Comparison of ENCODE assay signal across 26 cellular contexts in genomic region chr5:58710871-58711270, GRCh38.
"Had no signal": no experiment of that assay in that cellular context is flagged by ENCODE, and none has a peak within 500 bp of the region (broad histone marks: within the 10 kb centered on the region; RNA-seq: fewer than 3 reads in every experiment).

No MANE protein-coding gene starts in this region.

- ATAC-seq: stimulated activated effector memory CD8-positive, alpha-beta T cell treated with anti-CD3 and anti-CD28 coated beads, Interleukin-12 subunit alpha, Interleukin-12 subunit beta, amount 100 ng/mL, for 72 hours; stimulated activated memory B cell treated with anti-CD40 and anti-IgM and Interleukin-4, amounts not matched to agents 10 μg/mL and 1 μg/mL and 100 μg/mL, for 72 hours; stimulated activated naive B cell treated with anti-CD40 and anti-IgM and Interleukin-4, amounts not matched to agents 10 μg/mL and 1 μg/mL and 100 μg/mL, for 72 hours; stimulated activated naive CD8-positive, alpha-beta T cell treated with anti-CD3 and anti-CD28 coated beads, Interleukin-15, amount 100 ng/mL, for 72 hours; stimulated activated naive CD8-positive, alpha-beta T cell treated with anti-CD3 and anti-CD28 coated beads, Interleukin-15, Interleukin-2, amounts not matched to agents 100 U/mL and 50 U/mL, for 24 hours; upper lobe of right lung had no signal

- H3K9me3 ChIP-seq: suprapubic skin, testis, thoracic aorta, thyroid gland, tibial artery, transverse colon, upper lobe of right lung, uterus, vagina had no signal

- H3K36me3 ChIP-seq: stomach, suprapubic skin, thoracic aorta, thyroid gland, tibial artery, tibial nerve, transverse colon, upper lobe of left lung, upper lobe of right lung, uterus, vagina had no signal

- H3K27ac ChIP-seq: stomach, suprapubic skin, testis, thoracic aorta, thyroid gland, tibial artery, tibial nerve, transverse colon, upper lobe of left lung, upper lobe of right lung, uterus, vagina had no signal

- H3K27me3 ChIP-seq: stomach, suprapubic skin, testis, thyroid gland, tibial artery, tibial nerve, transverse colon, upper lobe of left lung, uterus, vagina had no signal

- DNase-seq: stimulated activated CD4-positive, alpha-beta T cell treated with anti-CD3 and anti-CD28 coated beads, Interleukin-2, amount 100 ng/mL, for 48 hours; stimulated activated CD4-positive, alpha-beta T cell treated with anti-CD3 and anti-CD28 coated beads, Interleukin-4, amount 100 ng/mL, for 1 hour; stimulated activated CD4-positive, alpha-beta T cell treated with anti-CD3 and anti-CD28 coated beads, Interleukin-4, amount 100 ng/mL, for 24 hours; stimulated activated CD4-positive, alpha-beta T cell treated with anti-CD3 and anti-CD28 coated beads, Interleukin-4, amount 100 ng/mL, for 4 hours; stimulated activated CD8-positive, alpha-beta memory T cell treated with anti-CD3 and anti-CD28 coated beads, Interleukin-4, amount 100 ng/mL, for 48 hours; stimulated activated naive B cell treated with anti-CD40 and anti-IgM and Interleukin-4, amounts not matched to agents 10 μg/mL and 1 μg/mL and 100 μg/mL, for 72 hours; stimulated activated naive CD4-positive, alpha-beta T cell; stimulated activated naive CD4-positive, alpha-beta T cell treated with Interleukin-2 at 50 U/mL for 16 hours; stimulated activated naive CD8-positive, alpha-beta T cell treated with anti-CD3 and anti-CD28 coated beads, Interleukin-15, amount 100 ng/mL, for 72 hours; stimulated activated naive CD8-positive, alpha-beta T cell treated with anti-CD3 and anti-CD28 coated beads, Interleukin-15, Interleukin-2, amounts not matched to agents 100 U/mL and 50 U/mL, for 24 hours; stomach; substantia nigra; testis; thyroid gland; tibial artery; transverse colon; trophoblast cell; upper lobe of left lung; upper lobe of right lung; uterus had no signal

- H3K4me3 ChIP-seq: stomach, suprapubic skin, testis, thoracic aorta, thyroid gland, tibial artery, tibial nerve, transverse colon, upper lobe of left lung, upper lobe of right lung, uterus, vagina had no signal
